In genomic region chr7:42833411-42833810, GRCh38 we compare ENCODE assay signal across 23 cellular contexts.
A peak's percentile ranks its signal among the peaks of the same experiment; 100 is the strongest.
DNase-seq lines count a peak whose midpoint lies in the region; ATAC-seq, FAIRE-seq and TF ChIP-seq lines count a peak whose summit lies in the region.
"Had no signal": no experiment of that assay in that cellular context is flagged by ENCODE, and none has a peak within 500 bp of the region (broad histone marks: within the 10 kb centered on the region; RNA-seq: fewer than 3 reads in every experiment).

No MANE protein-coding gene starts in this region.

- TF ChIP-seq CTCF in AG10803 (conservative IDR thresholded peaks at IDR 0.05; ENCODE audit: low read length) (no peak), GM12878 (IDR thresholded peaks at IDR 0.05 in 2 of 3, conservative IDR thresholded peaks at IDR 0.05 in 1 of 3; ENCODE audit: control insufficient read depth in 2 of 3, extremely low read depth in 1 of 3, insufficient read depth in 1 of 3, low read depth in 3 of 3, low read length in 3 of 3) (no peak), parathyroid adenoma (IDR thresholded peaks at IDR 0.05) (no peak)

- no peak overlapping the region for H3K4me3 ChIP-seq in AG10803 (ENCODE audit: low read length)
- H3K4me3 ChIP-seq in GM12878: no peak overlapping the region
- no peak overlapping the region for H3K4me3 ChIP-seq in parathyroid adenoma (ENCODE audit: low read depth, low read length)
- H3K4me3 ChIP-seq: MG63 had no signal

- H3K9ac ChIP-seq in GM12878 (ENCODE audit: control insufficient read depth, insufficient read depth, low read length): no peak overlapping the region
- H3K9ac ChIP-seq in parathyroid adenoma: no peak overlapping the region

- H3K27ac ChIP-seq in GM12878 (ENCODE audit: control insufficient read depth, insufficient read depth) (no peak overlapping the region), parathyroid adenoma (no peak overlapping the region)

- H3K27me3 ChIP-seq in GM12878 (replicated peaks in 1 of 2; ENCODE audit: control insufficient read depth in 2 of 2, insufficient read depth in 2 of 2, low read length in 1 of 2): no peaks in the 10 kb centered on the region; a peak in 1 of 4 replicates
- no peaks in the 10 kb centered on the region for H3K27me3 ChIP-seq in parathyroid adenoma (ENCODE audit: control insufficient read depth, insufficient read depth, low read length)
- H3K27me3 ChIP-seq: MG63 had no signal

- no peak overlapping the region for H2AFZ ChIP-seq in GM12878 (ENCODE audit: control insufficient read depth, low read depth, low read length)
- peak overlapping the region; percentile 3 for H2AFZ ChIP-seq in parathyroid adenoma

- H3K9me3 Mint-ChIP-seq in natural killer cell treated with Interleukin-12 subunit alpha and Interleukin-12 subunit beta and Interleukin-15 and Interleukin-18, amount 100 ng/mL, for 72 hours: no peaks in the 10 kb centered on the region
- H3K9me3 Mint-ChIP-seq: CD4-positive, alpha-beta T cell; HFFc6 had no signal

- H3K9me3 ChIP-seq in GM12878 (replicated peaks; ENCODE audit: control insufficient read depth, insufficient read depth, low read length) (no peaks in the 10 kb centered on the region), parathyroid adenoma (ENCODE audit: control insufficient read depth, low read length) (no peaks in the 10 kb centered on the region)
- H3K9me3 ChIP-seq: Caco-2, MG63 had no signal

- H3K4me1 Mint-ChIP-seq in natural killer cell treated with Interleukin-12 subunit alpha and Interleukin-12 subunit beta and Interleukin-15 and Interleukin-18, amount 100 ng/mL, for 72 hours (ENCODE audit: low read depth in 2 of 2): no peaks in the 10 kb centered on the region

- no TSS peak for BruUV-seq in GM12878 (replicated peaks; lab: Mats Ljungman, UMichigan)

- RAD21 ChIA-PET in GM12878 (lab: Charles Lee; ENCODE audit: unreplicated experiment): no interaction called here

- no peak for TF ChIP-seq RAD21 in GM12878 (IDR thresholded peaks at IDR 0.05; ENCODE audit: insufficient read depth, low read depth, low read length)

- no peak overlapping the region for H3K4me3 Mint-ChIP-seq in natural killer cell treated with Interleukin-12 subunit alpha and Interleukin-12 subunit beta and Interleukin-15 and Interleukin-18, amount 100 ng/mL, for 72 hours
- H3K4me3 Mint-ChIP-seq: CD4-positive, alpha-beta T cell; HFFc6 had no signal

- intact Hi-C loops in GM12878 (cut with micrococcal nuclease; ENCODE audit: unreplicated experiment): no loop called here

- POLR2A ChIA-PET in GM12878 (lab: Charles Lee): no interaction called here

- no peak overlapping the region for H3K27ac Mint-ChIP-seq in natural killer cell treated with Interleukin-12 subunit alpha and Interleukin-12 subunit beta and Interleukin-15 and Interleukin-18, amount 100 ng/mL, for 72 hours
- H3K27ac Mint-ChIP-seq: CD4-positive, alpha-beta T cell; HFFc6 had no signal

- no peak for FAIRE-seq in GM12878 (lab: Jason Lieb, UNC)
- FAIRE-seq: A204.1, H54, HTR-8/SVneo had no signal

- ATAC-seq in GM12878: peak; percentile 32; the same call in 2 of the 3 replicates
- ATAC-seq in HG02870 (IDR thresholded peaks at IDR 0.05; ENCODE audit: unreplicated experiment): no peak
- ATAC-seq in HG03196 (IDR thresholded peaks at IDR 0.05; ENCODE audit: unreplicated experiment): no peak
- ATAC-seq in natural killer cell treated with Interleukin-12 subunit alpha and Interleukin-12 subunit beta and Interleukin-15 and Interleukin-18, amount 100 ng/mL, for 72 hours: no peak
- no peak for ATAC-seq in HG02610 (IDR thresholded peaks at IDR 0.05; ENCODE audit: unreplicated experiment)
- ATAC-seq: Panc1, Right ventricle myocardium inferior had no signal

- H3K27me3 Mint-ChIP-seq in natural killer cell treated with Interleukin-12 subunit alpha and Interleukin-12 subunit beta and Interleukin-15 and Interleukin-18, amount 100 ng/mL, for 72 hours: peaks cover 24% of the 10 kb centered on the region in 2 donors

- H3K4me2 ChIP-seq in GM12878 (ENCODE audit: control insufficient read depth, insufficient read depth) (no peak overlapping the region), parathyroid adenoma (ENCODE audit: low read length) (no peak overlapping the region)

- CTCF ChIA-PET in GM12878 (lab: Yijun Ruan, JAX): interaction anchor here (2.4 kb wide), 1 partner anchor 43 kb away, joined by 9 read pairs; no protein-coding TSS in a partner anchor

- H3K36me3 ChIP-seq in GM12878 (ENCODE audit: control insufficient read depth in 2 of 2, insufficient read depth in 2 of 2, low read length in 1 of 2): no peaks in the 10 kb centered on the region
- no peaks in the 10 kb centered on the region for H3K36me3 ChIP-seq in parathyroid adenoma (ENCODE audit: control insufficient read depth, insufficient read depth, low read length)
- H3K36me3 ChIP-seq: MG63 had no signal

- WGBS in GM12878 (ENCODE audit: insufficient coverage, insufficient replicate concordance, low lambda C conversion rate, missing lambda C conversion rate): 11% methylated on average over 4 of the region's 4 CpGs

- H3K36me3 Mint-ChIP-seq in natural killer cell treated with Interleukin-12 subunit alpha and Interleukin-12 subunit beta and Interleukin-15 and Interleukin-18, amount 100 ng/mL, for 72 hours: no peaks in the 10 kb centered on the region

- SMC1A ChIA-PET in GM12878 (lab: Charles Lee; ENCODE audit: uncharacterized antibody, unreplicated experiment): no interaction called here

- H3K79me2 ChIP-seq in GM12878 (ENCODE audit: control insufficient read depth, insufficient read depth, low read length): no peaks in the 10 kb centered on the region
- no peaks in the 10 kb centered on the region for H3K79me2 ChIP-seq in parathyroid adenoma

- TF ChIP-seq EP300 in GM12878 (IDR thresholded peaks at IDR 0.05; ENCODE audit: borderline replicate concordance in 1 of 2, control insufficient read depth in 1 of 2, low read depth in 2 of 2, low read length in 2 of 2): no peak

- H3K4me1 ChIP-seq in GM12878 (ENCODE audit: control insufficient read depth, insufficient read depth, low read length): no peaks in the 10 kb centered on the region
- peaks cover 14% of the 10 kb centered on the region for H3K4me1 ChIP-seq in parathyroid adenoma
- H3K4me1 ChIP-seq: Caco-2 had no signal

- no peak for TF ChIP-seq POLR2A in GM12878 (IDR thresholded peaks at IDR 0.05; ENCODE audit: low read depth, low read length)

- H4K20me1 ChIP-seq in GM12878 (ENCODE audit: control insufficient read depth, insufficient read depth): no peaks in the 10 kb centered on the region

- DNase-seq in AG10803 (ENCODE audit: low read depth) (peak; percentile 53), LHCN-M2 (ENCODE audit: low read depth) (peak; percentile 4), GM12878 (ENCODE audit: low read depth, low spot score) (no peak)
- no peak for DNase-seq in natural killer cell treated with Interleukin-12 subunit alpha and Interleukin-12 subunit beta and Interleukin-15 and Interleukin-18, amount 100 ng/mL, for 72 hours (ENCODE audit: low spot score)
- DNase-seq: Caco-2; CD4-positive, alpha-beta T cell; GDM1; HFFc6; IMR-90; MG63; NCI-H1048; NCI-H1436 treated with DMSO at 0.1 percent for 48 hours; NCI-H2029; NCI-H526 had no signal

- in situ Hi-C loops in GM12878 (cut with MboI): no loop called here

TF ChIP-seq in GM12878, 131 proteins besides CTCF, POLR2A, EP300 and RAD21:
- TF ChIP-seq TCF7 (IDR thresholded peaks at IDR 0.05; ENCODE audit: borderline replicate concordance): no peak
- TF ChIP-seq SUPT20H (IDR thresholded peaks at IDR 0.05; ENCODE audit: borderline replicate concordance, control insufficient read depth, low read depth, low read length): no peak
- TF ChIP-seq SIX5 (IDR thresholded peaks at IDR 0.05; ENCODE audit: low read depth, low read length, severe bottlenecking): no peak
TF ChIP-seq in GM12878: peak in this region for 0.

Comparison
In these comparisons a context has a peak if more than half of its experiments do, and no peak if none do; other contexts are left out.
1. DNase-seq: peak in AG10803 (single experiment) and LHCN-M2 (single experiment); none in GM12878 (single experiment) and natural killer cell treated with Interleukin-12 subunit alpha and Interleukin-12 subunit beta and Interleukin-15 and Interleukin-18, amount 100 ng/mL, for 72 hours (single experiment).